Comparison of ENCODE assay signal across 1 cellular context in genomic region chr3:120471643-120472042, GRCh38.
TF ChIP-seq lines count a peak whose summit lies in the region.

No MANE protein-coding gene starts in this region.

TF ChIP-seq in GM23338, 12 proteins besides CTCF, POLR2A, EP300 and RAD21 (continued from another document):
- no peak for TF ChIP-seq ZNF462 (CRISPR knock-in tag; IDR thresholded peaks at IDR 0.05)
- no peak for TF ChIP-seq REST (IDR thresholded peaks at IDR 0.05; ENCODE audit: unreplicated experiment)
- no peak for TF ChIP-seq EZH2phosphoT487 (IDR thresholded peaks at IDR 0.05; ENCODE audit: unreplicated experiment)
- no peak for TF ChIP-seq NANOG (IDR thresholded peaks at IDR 0.05; ENCODE audit: borderline replicate concordance)
- no peak for TF ChIP-seq ETS1 (IDR thresholded peaks at IDR 0.05)
- no peak for TF ChIP-seq POLR2AphosphoS5 (IDR thresholded peaks at IDR 0.05; ENCODE audit: low read depth)
